Comparison of ENCODE assay signal across 1 cellular context in genomic region chr10:124388823-124389612, GRCh38.
A peak's percentile ranks its signal among the peaks of the same experiment; 100 is the strongest.
TF ChIP-seq lines count a peak whose summit lies in the region.

No MANE protein-coding gene starts in this region.

TF ChIP-seq in HepG2, 621 proteins besides CTCF, POLR2A, EP300 and RAD21 (continued from another document and continues in another):
- TF ChIP-seq ATF5 (CRISPR knock-in tag; IDR thresholded peaks at IDR 0.05; ENCODE audit: low read depth) = no peak
- no peak for TF ChIP-seq ZNF24 (IDR thresholded peaks at IDR 0.05)
- no peak for TF ChIP-seq PAX8 (CRISPR knock-in tag; IDR thresholded peaks at IDR 0.05; ENCODE audit: borderline replicate concordance)
- TF ChIP-seq PHF5A (CRISPR knock-in tag; IDR thresholded peaks at IDR 0.05; ENCODE audit: low read depth, unreplicated experiment) = no peak
- TF ChIP-seq ZNF12 (CRISPR knock-in tag; IDR thresholded peaks at IDR 0.05) = no peak
- no peak for TF ChIP-seq TEF (CRISPR knock-in tag; IDR thresholded peaks at IDR 0.05)
- no peak for TF ChIP-seq ZBTB1 (CRISPR knock-in tag; IDR thresholded peaks at IDR 0.05; ENCODE audit: borderline replicate concordance)
- no peak for TF ChIP-seq ZBTB3 (CRISPR knock-in tag; IDR thresholded peaks at IDR 0.05; ENCODE audit: borderline replicate concordance, low read depth)
- no peak for TF ChIP-seq MATR3 (CRISPR knock-in tag; IDR thresholded peaks at IDR 0.05)
- no peak for TF ChIP-seq AGO1 (IDR thresholded peaks at IDR 0.05; ENCODE audit: low read depth, low read length, poor library complexity, severe bottlenecking)
- TF ChIP-seq RFXAP (CRISPR knock-in tag; IDR thresholded peaks at IDR 0.05; ENCODE audit: borderline replicate concordance) = no peak
- TF ChIP-seq PLSCR1 (CRISPR knock-in tag; IDR thresholded peaks at IDR 0.05; ENCODE audit: borderline replicate concordance) = no peak
- TF ChIP-seq ZNF574 (CRISPR knock-in tag; IDR thresholded peaks at IDR 0.05) = peak; percentile 54; the same call in 1 of the 2 replicates
- TF ChIP-seq DPF2 (CRISPR knock-in tag; IDR thresholded peaks at IDR 0.05; ENCODE audit: borderline replicate concordance, low read depth) = no peak
- TF ChIP-seq CENPT (CRISPR knock-in tag; IDR thresholded peaks at IDR 0.05; ENCODE audit: low read depth) = no peak
- TF ChIP-seq TBX2 (CRISPR knock-in tag; IDR thresholded peaks at IDR 0.05; ENCODE audit: borderline replicate concordance) = no peak
- TF ChIP-seq DMTF1 (CRISPR knock-in tag; IDR thresholded peaks at IDR 0.05) = no peak
- no peak for TF ChIP-seq PBX2 (CRISPR knock-in tag; IDR thresholded peaks at IDR 0.05)
- TF ChIP-seq ZNF646 (CRISPR knock-in tag; IDR thresholded peaks at IDR 0.05) = no peak
- no peak for TF ChIP-seq NR2C2 (CRISPR knock-in tag; IDR thresholded peaks at IDR 0.05; ENCODE audit: borderline replicate concordance)
- TF ChIP-seq USF2 (IDR thresholded peaks at IDR 0.05; ENCODE audit: low read depth, low read length) = no peak
- no peak for TF ChIP-seq USF2 (CRISPR knock-in tag; IDR thresholded peaks at IDR 0.05; ENCODE audit: borderline replicate concordance)
- peak; percentile 30; the same call in 1 of the 2 replicates for TF ChIP-seq MAX (IDR thresholded peaks at IDR 0.05)
- TF ChIP-seq ATAD3A (CRISPR knock-in tag; IDR thresholded peaks at IDR 0.05) = no peak
- TF ChIP-seq ZNF430 (CRISPR knock-in tag; IDR thresholded peaks at IDR 0.05) = no peak
- TF ChIP-seq MYNN (CRISPR knock-in tag; IDR thresholded peaks at IDR 0.05; ENCODE audit: low read depth) = no peak
- no peak for TF ChIP-seq ZNF777 (CRISPR knock-in tag; IDR thresholded peaks at IDR 0.05)
- no peak for TF ChIP-seq KAT8 (CRISPR knock-in tag; IDR thresholded peaks at IDR 0.05)
- TF ChIP-seq ZNF629 (CRISPR knock-in tag; conservative IDR thresholded peaks at IDR 0.05) = no peak
- no peak for TF ChIP-seq ZBTB34 (CRISPR knock-in tag; IDR thresholded peaks at IDR 0.05)
- TF ChIP-seq ZKSCAN5 (CRISPR knock-in tag; IDR thresholded peaks at IDR 0.05) = no peak
- TF ChIP-seq MLX (CRISPR knock-in tag; IDR thresholded peaks at IDR 0.05) = no peak
- TF ChIP-seq TMF1 (CRISPR knock-in tag; IDR thresholded peaks at IDR 0.05; ENCODE audit: low read depth) = 0 out of 2 replicates have a peak, but pooled peaks have one; percentile 51
- TF ChIP-seq FOSL1 (CRISPR knock-in tag; IDR thresholded peaks at IDR 0.05; ENCODE audit: borderline replicate concordance) = no peak
- no peak for TF ChIP-seq SRSF4 (IDR thresholded peaks at IDR 0.05; ENCODE audit: low read depth, low read length, poor library complexity, severe bottlenecking)
- TF ChIP-seq SMARCC2 (IDR thresholded peaks at IDR 0.05) = no peak
- TF ChIP-seq ESRRA (CRISPR knock-in tag; IDR thresholded peaks at IDR 0.05; ENCODE audit: low read depth) = no peak
- TF ChIP-seq KLF9 (CRISPR knock-in tag; IDR thresholded peaks at IDR 0.05; ENCODE audit: low read depth) = no peak
- TF ChIP-seq ZNF337 (CRISPR knock-in tag; IDR thresholded peaks at IDR 0.05; ENCODE audit: borderline replicate concordance, low read depth) = no peak
- no peak for TF ChIP-seq ZNF510 (CRISPR knock-in tag; IDR thresholded peaks at IDR 0.05; ENCODE audit: low read depth)
- TF ChIP-seq PHF20 (CRISPR knock-in tag; IDR thresholded peaks at IDR 0.05) = no peak
- TF ChIP-seq KDM2A (CRISPR knock-in tag; IDR thresholded peaks at IDR 0.05; ENCODE audit: borderline replicate concordance, low read depth) = peak; percentile 63; the same call in 1 of the 2 replicates
- TF ChIP-seq ZNF781 (CRISPR knock-in tag; IDR thresholded peaks at IDR 0.05; ENCODE audit: borderline replicate concordance, not compliant biosample characterization) = no peak
- TF ChIP-seq ZEB1 (IDR thresholded peaks at IDR 0.05; ENCODE audit: insufficient replicate concordance, low read depth) = no peak
- no peak for TF ChIP-seq TBX3 (IDR thresholded peaks at IDR 0.05; ENCODE audit: borderline replicate concordance)
- TF ChIP-seq ARID2 (CRISPR knock-in tag; IDR thresholded peaks at IDR 0.05; ENCODE audit: borderline replicate concordance) = no peak
